Comparison of ENCODE assay signal across 14 cellular contexts in genomic region chr3:29140706-29141105, GRCh38.
DNase-seq lines count a peak whose midpoint lies in the region; ATAC-seq, FAIRE-seq and TF ChIP-seq lines count a peak whose summit lies in the region.
"Had no signal": no experiment of that assay in that cellular context is flagged by ENCODE, and none has a peak within 500 bp of the region (broad histone marks: within the 10 kb centered on the region; RNA-seq: fewer than 3 reads in every experiment).

No MANE protein-coding gene starts in this region.

- TF ChIP-seq EP300 in sigmoid colon (IDR thresholded peaks at IDR 0.05) (no peak), stomach (IDR thresholded peaks at IDR 0.05) (no peak)

- H3K27ac ChIP-seq in right atrium auricular region (peak overlapping the region; percentile 24 to 37), sigmoid colon (peak overlapping the region; percentile 27 to 74 (median 52)), stomach (peak overlapping the region in 1 of 5 donors; percentile 31)

- TF ChIP-seq CTCF in right atrium auricular region (IDR thresholded peaks at IDR 0.05) (no peak), sigmoid colon (IDR thresholded peaks at IDR 0.05) (no peak), stomach (IDR thresholded peaks at IDR 0.05) (no peak), lower leg skin (IDR thresholded peaks at IDR 0.05) (no peak)

- H3K4me3 ChIP-seq in right atrium auricular region (no peak overlapping the region), sigmoid colon (no peak overlapping the region), stomach (no peak overlapping the region), lower leg skin (ENCODE audit: low read depth, poor library complexity, severe bottlenecking) (no peak overlapping the region)
- H3K4me3 ChIP-seq: K562 had no signal

- TF ChIP-seq POLR2A in sigmoid colon (IDR thresholded peaks at IDR 0.05) = no peak
- TF ChIP-seq POLR2A in stomach (IDR thresholded peaks at IDR 0.05) = no peak
- no peak for TF ChIP-seq POLR2A in lower leg skin (IDR thresholded peaks at IDR 0.05)

- no peaks in the 10 kb centered on the region for H3K9me3 ChIP-seq in right atrium auricular region
- H3K9me3 ChIP-seq in sigmoid colon = no peaks in the 10 kb centered on the region
- no peaks in the 10 kb centered on the region for H3K9me3 ChIP-seq in stomach

- H3K27me3 ChIP-seq in right atrium auricular region (no peaks in the 10 kb centered on the region), sigmoid colon (no peaks in the 10 kb centered on the region), stomach (no peaks in the 10 kb centered on the region)

- H3K36me3 ChIP-seq in right atrium auricular region = no peaks in the 10 kb centered on the region
- no peaks in the 10 kb centered on the region for H3K36me3 ChIP-seq in sigmoid colon
- H3K36me3 ChIP-seq in stomach = no peaks in the 10 kb centered on the region

- 22 to 49% methylated on average over 1 of the region's 1 CpG for WGBS in sigmoid colon, 2 donors
- WGBS in stomach, 5 donors = 58 to 67% (median 61%) methylated on average over 1 of the region's 1 CpG
- 46 to 62% methylated on average over 1 of the region's 1 CpG for WGBS in lower leg skin, 2 donors

- intact Hi-C loops in sigmoid colon (cut with DNase I) = loop anchor here (10.0 kb wide), 1 partner anchor 624 kb away; no protein-coding TSS in a partner anchor
- intact Hi-C loops in stomach (cut with DNase I; ENCODE audit: low total_unique reads) = no loop called here
- intact Hi-C loops in lower leg skin (cut with DNase I; ENCODE audit: low total_unique reads) = no loop called here

- peak; percentile 34 for DNase-seq in EH (ENCODE audit: low read depth)
- no peak for DNase-seq in right atrium auricular region (ENCODE audit: low spot score)
- no peak for DNase-seq in sigmoid colon
- no peak for DNase-seq in stomach
- DNase-seq in lower leg skin (ENCODE audit: low spot score in 2 of 2) = no peak
- no peak for DNase-seq in NCI-H1436 (lab: John Stamatoyannopoulos, UW)
- DNase-seq: activated CD4-positive, alpha-beta memory T cell treated with anti-CD3 and anti-CD28 coated beads, Interleukin-2, amount 10 ng/mL, durations not matched to agents 7 days and 5 days; activated naive CD4-positive, alpha-beta T cell treated with Interleukin-2 at 50 U/mL for 16 hours; NCI-H1930; stimulated activated CD4-positive, alpha-beta T cell treated with anti-CD3 and anti-CD28 coated beads, Interleukin-2, amount 100 ng/mL, for 24 hours; T1000 had no signal

- peak; percentile 37 for FAIRE-seq in TTC549 (lab: Jason Lieb, UNC)
- FAIRE-seq: K562 had no signal

- ATAC-seq in GM21619 (IDR thresholded peaks at IDR 0.05; ENCODE audit: unreplicated experiment) = no peak
- ATAC-seq: K562 had no signal

- peaks cover 0 to 15% of the 10 kb centered on the region in 2 donors for H3K4me1 ChIP-seq in right atrium auricular region
- H3K4me1 ChIP-seq in sigmoid colon = peaks cover 0 to 40% (median 38%) of the 10 kb centered on the region in 4 donors
- peaks cover 0 to 27% (median 6%) of the 10 kb centered on the region in 4 donors for H3K4me1 ChIP-seq in stomach
